1 cellular context compared by ENCODE assay signal in the genomic region with DNA sequence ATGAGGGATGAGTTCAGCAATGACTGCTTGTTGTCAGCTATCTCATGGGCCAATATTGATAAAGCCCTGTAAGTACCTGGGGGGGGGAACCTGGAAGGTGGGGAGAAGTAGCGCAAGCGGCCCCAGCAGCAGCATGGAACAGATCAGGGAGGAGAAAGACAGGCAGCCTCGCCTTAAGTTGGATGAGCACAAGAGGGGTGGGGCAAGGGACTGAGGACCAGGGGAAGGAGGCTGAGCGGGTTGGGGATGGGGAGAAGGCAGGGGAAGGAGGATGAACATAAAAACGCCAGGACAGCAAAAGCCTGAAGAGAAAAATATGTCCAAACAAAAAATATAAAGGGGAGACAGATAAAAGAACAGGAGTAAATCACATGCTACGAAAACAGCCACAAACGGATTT.
TF ChIP-seq lines count a peak whose summit lies in the region.

No MANE protein-coding gene starts in this region.

TF ChIP-seq in IMR-90, 13 proteins besides CTCF, POLR2A, EP300 and RAD21:
- TF ChIP-seq FOS (IDR thresholded peaks at IDR 0.05; ENCODE audit: low read depth, low read length) (no peak), CHD1 (IDR thresholded peaks at IDR 0.05; ENCODE audit: low read depth, low read length) (no peak), MAFK (IDR thresholded peaks at IDR 0.05; ENCODE audit: low read depth, low read length) (no peak), CEBPB (IDR thresholded peaks at IDR 0.05; ENCODE audit: low read depth, low read length) (no peak)
TF ChIP-seq in IMR-90: peak in this region for 0.
